Comparison of ENCODE assay signal across 17 cellular contexts in the genomic region with DNA sequence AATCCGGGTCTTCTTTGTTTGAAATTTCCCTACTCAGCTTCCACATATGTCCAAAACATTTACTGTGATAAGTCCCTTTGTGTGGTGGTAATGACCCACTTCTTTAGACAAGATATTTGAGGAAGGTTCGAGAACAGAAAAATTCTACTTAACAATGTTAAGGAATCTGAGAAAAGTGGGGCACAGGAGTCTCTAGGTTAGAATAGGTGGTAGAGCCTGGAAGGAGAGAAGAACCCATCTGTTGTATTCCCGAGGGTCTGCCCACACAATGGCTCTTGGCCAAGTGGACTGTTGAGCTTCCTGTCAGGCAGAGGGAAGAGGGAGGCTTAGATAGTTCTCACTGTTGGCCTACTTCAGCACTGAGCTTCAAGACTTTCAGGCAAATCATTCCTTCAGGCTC. TPM values are rescaled to one million over a fixed set of nuclear protein-coding genes. Genes with fewer than 3 reads are reported as not detected.
DNase-seq lines count a peak whose midpoint lies in the region; ATAC-seq and TF ChIP-seq lines count a peak whose summit lies in the region.
"Had no signal": no experiment of that assay in that cellular context is flagged by ENCODE, and none has a peak within 500 bp of the region (broad histone marks: within the 10 kb centered on the region; RNA-seq: fewer than 3 reads in every experiment).

No MANE protein-coding gene starts in this region.

- H3K4me1 ChIP-seq in left ventricle myocardium inferior = peaks cover 38% of the 10 kb centered on the region
- peaks cover 0 to 56% (median 31%) of the 10 kb centered on the region in 9 donors for H3K4me1 ChIP-seq in heart right ventricle
- peaks cover 8% of the 10 kb centered on the region for H3K4me1 ChIP-seq in endodermal cell (ENCODE audit: control insufficient read depth, insufficient read depth, low read length)
- no peaks in the 10 kb centered on the region for H3K4me1 ChIP-seq in aorta (ENCODE audit: control insufficient read depth in 1 of 2, insufficient read depth in 2 of 2, low read length in 2 of 2)

- H3K27me3 ChIP-seq in left ventricle myocardium inferior (ENCODE audit: low read depth) = peaks cover 3% of the 10 kb centered on the region
- peaks cover 0 to 33% (median 0%) of the 10 kb centered on the region in 7 donors for H3K27me3 ChIP-seq in heart right ventricle
- peaks cover under 1% of the 10 kb centered on the region for H3K27me3 ChIP-seq in endodermal cell (ENCODE audit: control insufficient read depth, insufficient read depth, low read length, poor library complexity, severe bottlenecking)
- no peaks in the 10 kb centered on the region for H3K27me3 ChIP-seq in aorta (ENCODE audit: control insufficient read depth in 1 of 2, insufficient read depth in 2 of 2, low read length in 1 of 2)

- H3K4me3 Mint-ChIP-seq in endodermal cell (peak overlapping the region; percentile 89), nephron progenitor cell (peak overlapping the region; percentile 98)
- H3K4me3 Mint-ChIP-seq: CD4-positive, alpha-beta memory T cell had no signal

- DNase-seq in left ventricle myocardium inferior (no peak), heart right ventricle (no peak), endodermal cell (no peak), nephron progenitor cell (no peak), aorta (no peak), OCI-M1 (lab: John Stamatoyannopoulos, UW) (no peak), DMS53 (lab: John Stamatoyannopoulos, UW) (no peak)
- DNase-seq: activated effector memory CD4-positive, alpha-beta T cell treated with Interleukin-2 at 50 U/mL for 16 hours; CD4-positive, alpha-beta memory T cell; effector CD8-positive, alpha-beta T cell; GDM1; NCI-H1436 treated with DMSO at 0.1 percent for 48 hours; NCI-H524; psoas muscle; SW 1271; WERI-Rb-1 had no signal

- H3K4me1 Mint-ChIP-seq in endodermal cell = peaks cover 41% of the 10 kb centered on the region
- peaks cover 55% of the 10 kb centered on the region for H3K4me1 Mint-ChIP-seq in nephron progenitor cell

- H3K36me3 Mint-ChIP-seq in endodermal cell (ENCODE audit: low read depth) (peaks cover under 1% of the 10 kb centered on the region), nephron progenitor cell (ENCODE audit: low read depth) (peaks cover 37% of the 10 kb centered on the region)
- H3K36me3 Mint-ChIP-seq: CD4-positive, alpha-beta memory T cell had no signal

- H3K36me3 ChIP-seq in left ventricle myocardium inferior (peaks cover 8% of the 10 kb centered on the region), heart right ventricle (peaks cover 0 to 19% (median 0%) of the 10 kb centered on the region in 9 donors), endodermal cell (ENCODE audit: control insufficient read depth, insufficient read depth, low read length) (peaks cover 13% of the 10 kb centered on the region), aorta (ENCODE audit: control insufficient read depth in 1 of 2, insufficient read depth in 2 of 2, low read length in 1 of 2) (no peaks in the 10 kb centered on the region)
- H3K36me3 ChIP-seq: WERI-Rb-1 had no signal

- intact Hi-C loops in left ventricle myocardium inferior (cut with micrococcal nuclease) = no loop called here
- intact Hi-C loops in heart right ventricle (cut with DNase I) = loop anchor here in 3 of 10 donors (5.0 to 10.0 kb wide), 3 partner anchors 45 to 100 kb away; no protein-coding TSS in a partner anchor
- intact Hi-C loops in aorta (cut with DNase I) = loop anchor here (5.0 kb wide), 2 partner anchors 100 to 105 kb away; no protein-coding TSS in a partner anchor

- H3K9me3 ChIP-seq in left ventricle myocardium inferior (replicated peaks) (no peaks in the 10 kb centered on the region), heart right ventricle (no peaks in the 10 kb centered on the region), endodermal cell (ENCODE audit: control insufficient read depth, low read length) (no peaks in the 10 kb centered on the region), aorta (ENCODE audit: control insufficient read depth, low read length) (no peaks in the 10 kb centered on the region)
- H3K9me3 ChIP-seq: psoas muscle had no signal

- WGBS in heart right ventricle, 2 donors = 66% methylated on average over 3 of the region's 3 CpGs
- WGBS in endodermal cell (ENCODE audit: insufficient coverage in 1 of 2, insufficient read length in 1 of 2), 2 experiments = 97 to 100% methylated on average over 2 to 3 of the region's 3 CpGs
- WGBS in aorta, 2 donors = 49 to 52% methylated on average over 3 of the region's 3 CpGs

- H3K4me3 ChIP-seq in left ventricle myocardium inferior (peak overlapping the region; percentile 78), heart right ventricle (peak overlapping the region in 1 of 10 donors; percentile 81), endodermal cell (ENCODE audit: low read length) (no peak overlapping the region), aorta (ENCODE audit: low read length in 2 of 2) (peak overlapping the region in 1 of 2 donors; percentile 96)
- H3K4me3 ChIP-seq: psoas muscle had no signal

- H3K27me3 Mint-ChIP-seq in endodermal cell (ENCODE audit: insufficient read depth) = peaks cover 36% of the 10 kb centered on the region
- peaks cover 12% of the 10 kb centered on the region for H3K27me3 Mint-ChIP-seq in nephron progenitor cell (ENCODE audit: low read depth, poor library complexity)

- H3K27ac Mint-ChIP-seq in endodermal cell (peak overlapping the region; percentile 35), nephron progenitor cell (no peak overlapping the region)
- H3K27ac Mint-ChIP-seq: CD4-positive, alpha-beta memory T cell had no signal

- H3K27ac ChIP-seq in left ventricle myocardium inferior (replicated peaks) (peak overlapping the region; percentile 75), heart right ventricle (peak overlapping the region in 2 of 10 donors; percentile 48 to 74), endodermal cell (ENCODE audit: low read depth, low read length) (peak overlapping the region; percentile 52), aorta (ENCODE audit: low read depth in 1 of 2, low read length in 2 of 2) (peak overlapping the region; percentile 17 to 76)
- H3K27ac ChIP-seq: psoas muscle, WERI-Rb-1 had no signal

- H3K9me3 Mint-ChIP-seq in endodermal cell (no peaks in the 10 kb centered on the region), nephron progenitor cell (no peaks in the 10 kb centered on the region)

- TF ChIP-seq CTCF in left ventricle myocardium inferior (IDR thresholded peaks at IDR 0.05; ENCODE audit: borderline replicate concordance) = no peak
- no peak for TF ChIP-seq CTCF in heart right ventricle (IDR thresholded peaks at IDR 0.05)
- TF ChIP-seq CTCF in endodermal cell (conservative IDR thresholded peaks at IDR 0.05) = no peak
- TF ChIP-seq CTCF in nephron progenitor cell (IDR thresholded peaks at IDR 0.05) = no peak

- no peak for ATAC-seq in heart right ventricle
- ATAC-seq in aorta (ENCODE audit: low FRiP score) = no peak
- no peak for ATAC-seq in HG02610 (IDR thresholded peaks at IDR 0.05; ENCODE audit: unreplicated experiment)

- no peak overlapping the region for H3K9ac ChIP-seq in endodermal cell (ENCODE audit: extremely low read depth, low read length, poor library complexity, severe bottlenecking)

RNA-seq across cellular contexts. Expression of gene IGFBP2, which starts 4.3 kb away (rescaled TPM):
- 136 TPM for total RNA-seq in left ventricle myocardium inferior
- 100 to 1,000 TPM in 6 of 10 donors, 10 to 100 TPM in 4; 26.0 to 361 (median 109) TPM for total RNA-seq in heart right ventricle
- polyA plus RNA-seq in heart right ventricle = 100 to 1,000 TPM in 1 of 2 donors, 10 to 100 TPM in 1; 75.4 to 171 TPM
- total RNA-seq in endodermal cell = 100 to 1,000 TPM in 1 of 2 donors, 10 to 100 TPM in 1; 80.8 to 313 TPM
- polyA plus RNA-seq in endodermal cell (2013, experiment 1 of 2) = 698 TPM
- polyA plus RNA-seq in endodermal cell (2013, experiment 2 of 2) = 702 TPM
- total RNA-seq in aorta = 100 to 1,000 TPM; 657 to 663 TPM
- polyA plus RNA-seq in aorta = 1,000 to 10,000 TPM in 1 of 2 donors, 100 to 1,000 TPM in 1; 869 to 1,436 TPM
- total RNA-seq: CD4-positive, alpha-beta memory T cell had no signal
- polyA plus RNA-seq: CD4-positive, alpha-beta memory T cell had no signal

RNA-seq across cellular contexts. Expression of gene IGFBP5, which starts 57.9 kb away (rescaled TPM):
- total RNA-seq in left ventricle myocardium inferior (138 TPM), heart right ventricle (100 to 1,000 TPM; 107 to 267 (median 162) TPM), endodermal cell (1 to 10 TPM; 3.6 to 8.9 TPM), aorta (1,000 to 10,000 TPM in 1 of 2 donors, 100 to 1,000 TPM in 1; 808 to 1,222 TPM)
- polyA plus RNA-seq in heart right ventricle (10 to 100 TPM; 67.1 to 70.6 TPM), aorta (100 to 1,000 TPM; 123 to 385 TPM)
- polyA plus RNA-seq in endodermal cell (2013, experiment 1 of 2) = 215 TPM
- 246 TPM for polyA plus RNA-seq in endodermal cell (2013, experiment 2 of 2)
- polyA plus RNA-seq: CD4-positive, alpha-beta memory T cell had no signal

Comparison
In these comparisons a context has a peak if more than half of its experiments do, and no peak if none do; other contexts are left out.
1. RNA of gene IGFBP5, which starts 57.9 kb away (total RNA-seq): 808 to 1,222 TPM in aorta, 107 to 267 TPM in heart right ventricle and 138 TPM in left ventricle myocardium inferior (single experiment); 3.6 to 8.9 TPM in endodermal cell; every median in the first group is over 10 times any median in the second.